11 cellular contexts compared by ENCODE assay signal in the genomic region with DNA sequence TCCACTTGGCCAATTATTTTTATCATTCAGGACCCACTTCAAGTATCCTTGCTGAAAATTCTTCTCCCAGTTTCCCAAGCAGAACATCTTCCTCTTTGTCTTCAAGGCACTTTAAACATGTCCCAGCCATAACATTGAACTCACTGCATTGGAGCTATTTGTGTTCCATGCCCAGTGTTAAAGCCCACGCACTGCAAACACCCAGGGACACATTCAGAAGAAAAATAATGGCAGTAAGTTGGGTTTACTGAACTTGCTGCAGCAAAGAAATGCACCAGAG. TPM values are rescaled to one million over a fixed set of nuclear protein-coding genes. Genes with fewer than 3 reads are reported as not detected.
DNase-seq lines count a peak whose midpoint lies in the region; ATAC-seq and TF ChIP-seq lines count a peak whose summit lies in the region.
"Had no signal": no experiment of that assay in that cellular context is flagged by ENCODE, and none has a peak within 500 bp of the region (broad histone marks: within the 10 kb centered on the region; RNA-seq: fewer than 3 reads in every experiment).

No MANE protein-coding gene starts in this region.

- TF ChIP-seq CTCF in CD8-positive, alpha-beta T cell (IDR thresholded peaks at IDR 0.05), result no peak

- H3K27ac ChIP-seq in BLaER1, result no peak overlapping the region
- no peak overlapping the region for H3K27ac ChIP-seq in CD8-positive, alpha-beta T cell (ENCODE audit: low read depth, low read length)
- H3K27ac ChIP-seq: hepatocyte had no signal

- peaks cover 14% of the 10 kb centered on the region for H3K36me3 Mint-ChIP-seq in CD8-positive, alpha-beta T cell
- H3K36me3 Mint-ChIP-seq in activated T-helper 2 cell treated with anti-CD3 and anti-CD28 coated beads, Interferon-gamma antibody, Interleukin-2, Interleukin-4, amounts not matched to agents 10 μg/mL and 5 μg/mL and 100 μg/mL, durations not matched to agents 14 hours and 24 hours and 36 hours (ENCODE audit: low read depth), result peaks cover 20% of the 10 kb centered on the region
- no peaks in the 10 kb centered on the region for H3K36me3 Mint-ChIP-seq in naive B cell

- peaks cover 66% of the 10 kb centered on the region for H3K4me1 ChIP-seq in BLaER1
- H3K4me1 ChIP-seq in CD8-positive, alpha-beta T cell (ENCODE audit: insufficient read depth, low read length), result peaks cover 37% of the 10 kb centered on the region

- H3K4me3 ChIP-seq in BLaER1, result no peak overlapping the region
- no peak overlapping the region for H3K4me3 ChIP-seq in CD8-positive, alpha-beta T cell (ENCODE audit: low read depth, low read length)
- H3K4me3 ChIP-seq: hepatocyte, lower lobe of right lung had no signal

- H3K27me3 Mint-ChIP-seq in CD8-positive, alpha-beta T cell (ENCODE audit: low read depth), result no peaks in the 10 kb centered on the region
- H3K27me3 Mint-ChIP-seq in activated T-helper 2 cell treated with anti-CD3 and anti-CD28 coated beads, Interferon-gamma antibody, Interleukin-2, Interleukin-4, amounts not matched to agents 10 μg/mL and 5 μg/mL and 100 μg/mL, durations not matched to agents 14 hours and 24 hours and 36 hours (ENCODE audit: low read depth), result peaks cover 28% of the 10 kb centered on the region
- no peaks in the 10 kb centered on the region for H3K27me3 Mint-ChIP-seq in naive B cell

- CTCF ChIA-PET in CD8-positive, alpha-beta T cell (lab: Charles Lee), result interaction anchor here (0.7 to 9.4 kb wide), 21 partner anchors 15 to 404 kb away, joined by 3 to 274 read pairs (median 5); a partner anchor contains a TSS

- no peaks in the 10 kb centered on the region for H3K9me3 Mint-ChIP-seq in CD8-positive, alpha-beta T cell
- H3K9me3 Mint-ChIP-seq in activated T-helper 2 cell treated with anti-CD3 and anti-CD28 coated beads, Interferon-gamma antibody, Interleukin-2, Interleukin-4, amounts not matched to agents 10 μg/mL and 5 μg/mL and 100 μg/mL, durations not matched to agents 14 hours and 24 hours and 36 hours, result no peaks in the 10 kb centered on the region
- H3K9me3 Mint-ChIP-seq in naive B cell, result no peaks in the 10 kb centered on the region

- H3K9me3 ChIP-seq in BLaER1, result no peaks in the 10 kb centered on the region
- no peaks in the 10 kb centered on the region for H3K9me3 ChIP-seq in CD8-positive, alpha-beta T cell (ENCODE audit: low read length)
- H3K9me3 ChIP-seq: lower lobe of right lung had no signal

- H3K27ac Mint-ChIP-seq in CD8-positive, alpha-beta T cell, result peak overlapping the region; percentile 83
- peak overlapping the region; percentile 18 for H3K27ac Mint-ChIP-seq in activated T-helper 2 cell treated with anti-CD3 and anti-CD28 coated beads, Interferon-gamma antibody, Interleukin-2, Interleukin-4, amounts not matched to agents 10 μg/mL and 5 μg/mL and 100 μg/mL, durations not matched to agents 14 hours and 24 hours and 36 hours
- peak overlapping the region in 5 of 6 donors; percentile 14 to 99 (median 94) for H3K27ac Mint-ChIP-seq in naive B cell

- H3K9ac ChIP-seq in BLaER1, result no peak overlapping the region

- 0 out of 2 replicates have a peak, but pooled peaks cover 3% of the 10 kb centered on the region for H3K36me3 ChIP-seq in BLaER1
- no peaks in the 10 kb centered on the region for H3K36me3 ChIP-seq in CD8-positive, alpha-beta T cell (ENCODE audit: insufficient read depth, low read length)
- H3K36me3 ChIP-seq: lower lobe of right lung had no signal

- H4K20me1 ChIP-seq in BLaER1, result peaks cover 3% of the 10 kb centered on the region; the same call in 1 of the 2 replicates

- H3K4me1 Mint-ChIP-seq in CD8-positive, alpha-beta T cell (ENCODE audit: low read depth), result peaks cover 52% of the 10 kb centered on the region
- peaks cover 42% of the 10 kb centered on the region for H3K4me1 Mint-ChIP-seq in activated T-helper 2 cell treated with anti-CD3 and anti-CD28 coated beads, Interferon-gamma antibody, Interleukin-2, Interleukin-4, amounts not matched to agents 10 μg/mL and 5 μg/mL and 100 μg/mL, durations not matched to agents 14 hours and 24 hours and 36 hours (ENCODE audit: low read depth)
- H3K4me1 Mint-ChIP-seq in naive B cell, result peaks cover 38 to 43% (median 42%) of the 10 kb centered on the region in 3 donors

- POLR2A ChIA-PET in CD8-positive, alpha-beta T cell (lab: Charles Lee), result interaction anchor here (1.0 to 4.4 kb wide), 4 partner anchors 10 to 70 kb away, joined by 3 to 47 read pairs (median 6); a partner anchor contains a TSS

- ATAC-seq in CD8-positive, alpha-beta T cell, result no peak
- no peak for ATAC-seq in naive B cell (ENCODE audit: low read depth in 2 of 2)

- intact Hi-C loops in CD8-positive, alpha-beta T cell (cut with DNase I, micrococcal nuclease), result loop anchor here (1.0 to 5.0 kb wide), 13 partner anchors 63 to 1642 kb away; a partner anchor contains a TSS
- intact Hi-C loops in activated T-helper 2 cell treated with anti-CD3 and anti-CD28 coated beads, Interferon-gamma antibody, Interleukin-2, Interleukin-4, amounts not matched to agents 10 μg/mL and 5 μg/mL and 100 μg/mL, durations not matched to agents 14 hours and 24 hours and 36 hours (cut with micrococcal nuclease), result loop anchor here (5.0 to 10.0 kb wide), 5 partner anchors 203 to 628 kb away; a partner anchor contains a TSS

- peak overlapping the region; percentile 95; the same call in 1 of the 2 replicates for H3K4me2 ChIP-seq in BLaER1

- peak overlapping the region; percentile 42 for H3K4me3 Mint-ChIP-seq in CD8-positive, alpha-beta T cell
- peak overlapping the region; percentile 62 for H3K4me3 Mint-ChIP-seq in activated T-helper 2 cell treated with anti-CD3 and anti-CD28 coated beads, Interferon-gamma antibody, Interleukin-2, Interleukin-4, amounts not matched to agents 10 μg/mL and 5 μg/mL and 100 μg/mL, durations not matched to agents 14 hours and 24 hours and 36 hours (ENCODE audit: low read depth)
- H3K4me3 Mint-ChIP-seq in naive B cell, result peak overlapping the region in 7 of 8 donors; percentile 5 to 96 (median 78)

- no peaks in the 10 kb centered on the region for H3K27me3 ChIP-seq in BLaER1
- no peaks in the 10 kb centered on the region for H3K27me3 ChIP-seq in CD8-positive, alpha-beta T cell (ENCODE audit: insufficient read depth, low read length)
- H3K27me3 ChIP-seq: hepatocyte had no signal

- no peak for DNase-seq in CD8-positive, alpha-beta T cell
- no peak for DNase-seq in activated T-helper 2 cell treated with anti-CD3 and anti-CD28 coated beads, Interferon-gamma antibody, Interleukin-2, Interleukin-4, amounts not matched to agents 10 μg/mL and 5 μg/mL and 100 μg/mL, durations not matched to agents 14 hours and 24 hours and 36 hours (ENCODE audit: low spot score)
- DNase-seq in naive B cell (no peak), NCI-H82 (lab: John Stamatoyannopoulos, UW) (no peak), T-helper 9 cell (no peak), LoVo (ENCODE audit: low spot score) (no peak), hepatic stellate cell (ENCODE audit: low spot score) (no peak)

RNA-seq across cellular contexts. Expression of a gene that starts 1.6 kb away (rescaled TPM):
- total RNA-seq in CD8-positive, alpha-beta T cell, result 10 to 100 TPM; 31.0 to 31.8 TPM
- total RNA-seq in activated T-helper 2 cell treated with anti-CD3 and anti-CD28 coated beads, Interferon-gamma antibody, Interleukin-2, Interleukin-4, amounts not matched to agents 10 μg/mL and 5 μg/mL and 100 μg/mL, durations not matched to agents 14 hours and 24 hours and 36 hours, result 48.5 and 48.8 TPM in 2 replicates
- 10 to 100 TPM; 41.4 to 71.6 (median 48.7) TPM for polyA plus RNA-seq in naive B cell (ENCODE audit: low read depth in 6 of 6)

RNA-seq across cellular contexts. Expression of a gene that starts 45.1 kb away (rescaled TPM):
- total RNA-seq in CD8-positive, alpha-beta T cell, result 10 to 100 TPM; 53.3 to 54.6 TPM
- 115 and 121 TPM in 2 replicates for total RNA-seq in activated T-helper 2 cell treated with anti-CD3 and anti-CD28 coated beads, Interferon-gamma antibody, Interleukin-2, Interleukin-4, amounts not matched to agents 10 μg/mL and 5 μg/mL and 100 μg/mL, durations not matched to agents 14 hours and 24 hours and 36 hours
- polyA plus RNA-seq in naive B cell (ENCODE audit: low read depth in 6 of 6), result 1 to 10 TPM in 5 of 6 donors, under 1 TPM in 1; 0.65 to 4.6 (median 2.7) TPM
- total RNA-seq: hepatocyte, NCI-H460 had no signal
- polyA plus RNA-seq: hepatocyte had no signal

Comparison
In these comparisons a context has a peak if more than half of its experiments do, and no peak if none do; other contexts are left out.
1. H3K27ac Mint-ChIP-seq: peak in every context shown above with its lines; median percentile 94 in naive B cell; 83 in CD8-positive, alpha-beta T cell; 18 in activated T-helper 2 cell treated with anti-CD3 and anti-CD28 coated beads, Interferon-gamma antibody, Interleukin-2, Interleukin-4, amounts not matched to agents 10 μg/mL and 5 μg/mL and 100 μg/mL, durations not matched to agents 14 hours and 24 hours and 36 hours.